8 cellular contexts compared by ENCODE assay signal in the genomic region with DNA sequence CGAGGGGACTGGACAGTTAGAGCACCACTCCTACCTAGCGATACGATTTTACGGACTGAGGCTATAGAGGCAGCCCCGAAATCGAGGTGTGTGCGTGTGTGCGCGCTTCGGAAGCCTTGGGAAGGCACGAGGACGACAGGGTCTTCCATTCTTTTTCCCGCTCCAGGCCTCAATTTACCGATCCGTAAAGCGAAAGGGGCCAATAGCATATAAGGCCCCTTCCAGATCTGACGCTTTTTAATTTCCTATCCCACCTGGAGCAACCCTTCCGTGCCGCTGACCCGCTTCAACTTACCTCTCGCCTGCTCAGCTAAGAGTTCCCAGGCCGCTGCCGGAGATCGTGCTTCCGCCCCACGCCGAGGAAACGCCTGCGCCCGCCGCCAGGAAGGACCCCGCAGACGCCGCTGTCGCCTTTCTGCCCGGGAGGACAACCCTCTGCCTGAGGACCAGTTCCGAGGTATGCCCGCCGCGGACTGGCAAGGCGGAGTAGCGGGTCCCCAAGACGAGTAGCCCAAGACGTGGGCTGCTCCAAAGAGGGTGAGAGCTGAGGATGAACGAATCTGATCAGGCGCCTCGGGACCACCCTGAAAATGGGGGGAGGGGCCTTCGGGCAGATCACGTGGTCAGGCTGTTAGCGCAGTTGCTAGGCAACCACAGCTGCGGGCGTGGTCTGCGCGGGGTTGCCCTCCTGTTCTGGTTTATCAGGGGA. TPM values are rescaled to one million over a fixed set of nuclear protein-coding genes. Genes with fewer than 3 reads are reported as not detected.
DNase-seq lines count a peak whose midpoint lies in the region; ATAC-seq and TF ChIP-seq lines count a peak whose summit lies in the region.

EFTUD2 (minus strand) TSS at position 372 of the 709 bp plus-strand sequence. CDS start 4,924 bp downstream, outside the sequence.

- TF ChIP-seq CTCF in C4-2B (conservative IDR thresholded peaks at IDR 0.05): no peak

- H3K27ac ChIP-seq in C4-2B: peak within 1 kb of the TSS; percentile 90

- DNase-seq in HT-29 (ENCODE audit: low spot score): peak; percentile 92
- DNase-seq in NK-92 treated with Interleukin-12 subunit alpha and Interleukin-12 subunit beta, amount 100 ng/mL, for 24 hours (lab: John Stamatoyannopoulos, UW): peak; percentile 89
- DNase-seq in activated CD8-positive, alpha-beta memory T cell treated with anti-CD3 and anti-CD28 coated beads for 24 hours: peak; percentile 100
- peak; percentile 93 for DNase-seq in effector CD8-positive, alpha-beta T cell (lab: John Stamatoyannopoulos, UW)
- DNase-seq in lung microvascular endothelial cell (ENCODE audit: low read depth in 2 of 2): peak; percentile 92 to 96
- DNase-seq in stimulated activated CD4-positive, alpha-beta T cell treated with anti-CD3 and anti-CD28 coated beads, TNF-alpha, amount 100 ng/mL, for 48 hours (ENCODE audit: low read depth in 3 of 3): peak; percentile 81 to 91 (median 84)

- peak; percentile 74 for ATAC-seq in GM19463 (IDR thresholded peaks at IDR 0.05; ENCODE audit: unreplicated experiment)

RNA-seq across cellular contexts. Expression of gene EFTUD2, which starts in this region (rescaled TPM):
- total RNA-seq in HT-29 (2014; rRNA removed; shearing (Covaris generic)): 142 and 143 TPM in 2 replicates
- 116 and 136 TPM in 2 replicates for total RNA-seq in lung microvascular endothelial cell

Comparison
In these comparisons a context has a peak if more than half of its experiments do, and no peak if none do; other contexts are left out.
1. Peak in every context shown above with its lines: DNase-seq, ATAC-seq and H3K27ac ChIP-seq.